Comparison of ENCODE assay signal across 14 cellular contexts in the genomic region with DNA sequence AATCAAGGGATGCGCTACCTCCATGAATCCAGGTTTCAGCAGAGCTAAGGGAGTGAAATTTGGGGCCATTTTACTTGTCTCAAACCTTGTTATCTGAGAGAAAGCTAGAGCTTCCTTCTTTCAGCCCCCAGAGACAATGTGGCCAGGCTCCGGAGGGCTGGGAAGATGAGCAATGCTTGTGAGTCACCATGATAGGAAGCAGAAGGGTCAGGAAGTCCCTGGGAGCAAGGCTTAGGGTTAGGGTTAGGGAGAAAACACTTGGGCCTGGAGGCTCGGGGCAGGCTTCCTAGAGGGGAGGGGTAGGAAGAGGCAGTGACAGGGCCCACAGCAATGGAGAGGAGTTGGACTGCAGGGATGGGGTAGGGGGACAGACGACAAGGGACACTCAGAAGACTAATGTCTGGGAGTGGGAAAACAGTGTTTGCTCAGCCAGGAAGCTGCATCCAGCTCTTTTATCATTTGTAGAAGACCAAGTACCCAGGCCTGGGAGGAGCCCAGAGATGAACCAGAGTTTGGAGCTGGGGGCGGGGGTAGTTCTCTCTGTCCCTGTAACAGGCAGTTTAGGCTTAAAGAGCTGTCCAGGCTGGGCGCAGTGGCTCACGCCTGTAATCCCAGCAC. TPM values are rescaled to one million over a fixed set of nuclear protein-coding genes. Genes with fewer than 3 reads are reported as not detected.
DNase-seq lines count a peak whose midpoint lies in the region; ATAC-seq and TF ChIP-seq lines count a peak whose summit lies in the region.
"Had no signal": no experiment of that assay in that cellular context is flagged by ENCODE, and none has a peak within 500 bp of the region (broad histone marks: within the 10 kb centered on the region; RNA-seq: fewer than 3 reads in every experiment).

No MANE protein-coding gene starts in this region.

- H3K27ac ChIP-seq in BLaER1 (peak overlapping the region; percentile 27; the same call in 1 of the 2 replicates), left lung (no peak overlapping the region)
- H3K27ac ChIP-seq: vagina had no signal

- intact Hi-C loops in left lung (cut with DNase I), result no loop called here

- H3K9me3 ChIP-seq in BLaER1 (no peaks in the 10 kb centered on the region), MG63 (no peaks in the 10 kb centered on the region), left lung (no peaks in the 10 kb centered on the region)
- H3K9me3 ChIP-seq: vagina had no signal

- H3K4me2 ChIP-seq in BLaER1, result peak overlapping the region; percentile 58

- no peaks in the 10 kb centered on the region; the same call in 1 of the 2 replicates for H4K20me1 ChIP-seq in BLaER1

- H3K36me3 ChIP-seq in BLaER1 (peaks cover 4% of the 10 kb centered on the region; the same call in 1 of the 2 replicates), MG63 (no peaks in the 10 kb centered on the region), left lung (no peaks in the 10 kb centered on the region)
- H3K36me3 ChIP-seq: vagina had no signal

- H3K27me3 ChIP-seq in BLaER1 (peaks cover 47% of the 10 kb centered on the region), MG63 (no peaks in the 10 kb centered on the region), left lung (no peaks in the 10 kb centered on the region)
- H3K27me3 ChIP-seq: vagina had no signal

- H3K4me1 ChIP-seq in BLaER1, result peaks cover 27% of the 10 kb centered on the region
- H3K4me1 ChIP-seq in left lung, result no peaks in the 10 kb centered on the region
- H3K4me1 ChIP-seq: vagina had no signal

- H3K4me3 ChIP-seq in BLaER1 (no peak overlapping the region), MG63 (no peak overlapping the region), astrocyte of the spinal cord (ENCODE audit: low read depth, low read length) (no peak overlapping the region), left lung (no peak overlapping the region)
- H3K4me3 ChIP-seq: vagina had no signal

- DNase-seq in MG63, result peak; percentile 51
- DNase-seq in astrocyte of the spinal cord (ENCODE audit: low read depth, low spot score), result peak; percentile 29
- DNase-seq in left lung, result no peak
- no peak for DNase-seq in activated CD4-positive, alpha-beta T cell treated with anti-CD3 and anti-CD28 coated beads for 4 hours
- no peak for DNase-seq in G401 (ENCODE audit: low spot score)
- no peak for DNase-seq in NCI-H1048 (lab: John Stamatoyannopoulos, UW)
- DNase-seq: activated T-cell treated with anti-CD3 and anti-CD28 coated beads, Interleukin-2, amount 50 U/mL, for 72 hours; H7; naive thymus-derived CD8-positive, alpha-beta T cell; NCI-H2171 had no signal

- in situ Hi-C loops in astrocyte of the spinal cord (cut with HindIII; ENCODE audit: low sequenced_read_pairs), result no loop called here
- in situ Hi-C loops in G401 (cut with HindIII; ENCODE audit: low sequenced_read_pairs), result no loop called here

- peak; percentile 32 for ATAC-seq in left lung
- no peak for ATAC-seq in GM18519 (IDR thresholded peaks at IDR 0.05; ENCODE audit: low FRiP score, unreplicated experiment)
- ATAC-seq: activated T-cell treated with anti-CD3 and anti-CD28 coated beads, Interleukin-2, amount 50 U/mL, for 72 hours; naive thymus-derived CD8-positive, alpha-beta T cell; Panc1 had no signal

- no peak overlapping the region for H3K9ac ChIP-seq in BLaER1

- no peak for TF ChIP-seq CTCF in astrocyte of the spinal cord (IDR thresholded peaks at IDR 0.05; ENCODE audit: low read depth, low read length)
- TF ChIP-seq CTCF in left lung (IDR thresholded peaks at IDR 0.05), result no peak

RNA-seq across cellular contexts. Expression of gene PORCN, which starts 16.4 kb away (rescaled TPM):
- total RNA-seq in MG63 (2014; rRNA removed; shearing (Covaris generic); ENCODE audit: low replicate concordance), result 1.6 and 11.2 TPM in 2 replicates
- 10 to 100 TPM in 1 of 2 donors, 1 to 10 TPM in 1; 8.4 to 12.2 TPM for total RNA-seq in left lung
- total RNA-seq in G401 (2014; rRNA removed; shearing (Covaris generic)), result 3.5 and 11.8 TPM in 2 replicates

RNA-seq across cellular contexts. Expression of gene FTSJ1, which starts 16.4 kb away (rescaled TPM):
- total RNA-seq in MG63 (2014; rRNA removed; shearing (Covaris generic); ENCODE audit: low replicate concordance), result 55.3 and 76.6 TPM in 2 replicates
- 10 to 100 TPM; 33.7 to 46.6 TPM for total RNA-seq in left lung
- total RNA-seq in G401 (2014; rRNA removed; shearing (Covaris generic)), result 38.7 and 64.6 TPM in 2 replicates

RNA-seq across cellular contexts. Expression of gene SLC38A5, which starts 22.3 kb away (rescaled TPM):
- 0.79 and 2.0 TPM in 2 replicates for total RNA-seq in MG63 (2014; rRNA removed; shearing (Covaris generic); ENCODE audit: low replicate concordance)
- total RNA-seq in left lung, result 10 to 100 TPM; 21.2 to 70.7 TPM
- 55.7 and 82.7 TPM in 2 replicates for total RNA-seq in G401 (2014; rRNA removed; shearing (Covaris generic))

RNA-seq across cellular contexts. Expression of gene EBP, which starts 29.2 kb away (rescaled TPM):
- total RNA-seq in MG63 (2014; rRNA removed; shearing (Covaris generic); ENCODE audit: low replicate concordance), result 15.9 and 32.9 TPM in 2 replicates
- total RNA-seq in left lung, result 100 to 1,000 TPM in 1 of 2 donors, 10 to 100 TPM in 1; 74.2 to 200 TPM
- 87.4 and 107 TPM in 2 replicates for total RNA-seq in G401 (2014; rRNA removed; shearing (Covaris generic))

RNA-seq across cellular contexts. Expression of gene TBC1D25, which starts 47.1 kb away (rescaled TPM):
- total RNA-seq in MG63 (2014; rRNA removed; shearing (Covaris generic); ENCODE audit: low replicate concordance), result 2.7 and 9.3 TPM in 2 replicates
- 10 to 100 TPM; 11.8 to 15.2 TPM for total RNA-seq in left lung
- total RNA-seq in G401 (2014; rRNA removed; shearing (Covaris generic)), result 2.0 and 6.6 TPM in 2 replicates

Comparison
In these comparisons a context has a peak if more than half of its experiments do, and no peak if none do; other contexts are left out.
1. DNase-seq: peak in MG63 (single experiment) and astrocyte of the spinal cord (single experiment); none in left lung (0 of 2), activated CD4-positive, alpha-beta T cell treated with anti-CD3 and anti-CD28 coated beads for 4 hours (0 of 2), G401 (single experiment) and NCI-H1048 (single experiment).